Comparison of ENCODE assay signal across 8 cellular contexts in the genomic region with DNA sequence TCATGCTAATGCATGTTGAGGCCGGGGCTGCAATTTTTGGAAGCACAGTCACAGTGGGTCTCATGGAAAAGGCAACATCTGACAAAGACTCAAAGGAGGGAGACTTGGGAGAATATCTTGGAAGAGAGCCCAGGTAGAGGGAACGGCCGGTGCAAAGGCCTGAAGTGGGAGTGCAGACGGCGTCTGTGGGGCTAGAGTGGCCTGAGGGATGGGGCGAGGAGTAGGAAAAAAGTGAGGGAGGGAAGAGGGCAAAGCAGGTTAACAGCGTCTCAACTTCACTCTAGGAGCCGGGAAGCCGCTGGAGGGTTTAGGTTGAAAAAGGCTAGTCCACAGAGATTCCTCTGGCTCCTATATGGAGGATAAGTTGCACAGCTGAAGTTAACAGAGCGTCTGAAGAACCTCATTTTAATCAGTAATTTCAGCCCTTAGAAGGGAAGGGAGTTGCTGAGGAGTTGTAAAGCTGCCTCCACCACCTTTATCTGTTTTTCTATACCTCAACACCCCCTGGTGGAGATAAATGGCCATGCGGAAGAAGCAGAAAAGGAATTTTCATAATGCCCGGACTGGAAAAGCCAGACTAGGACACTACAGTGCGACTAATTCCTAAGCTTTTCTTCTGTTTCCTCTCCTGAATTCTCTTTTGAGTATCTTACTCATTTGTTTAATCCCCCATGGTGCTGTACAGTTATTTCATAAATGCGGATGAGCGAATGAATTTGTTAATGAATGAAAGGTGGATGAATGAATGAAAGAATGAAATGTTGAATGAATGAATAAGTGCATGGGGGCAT.
DNase-seq lines count a peak whose midpoint lies in the region; ATAC-seq and TF ChIP-seq lines count a peak whose summit lies in the region.

No MANE protein-coding gene starts in this region.

- no peaks in the 10 kb centered on the region for H3K27me3 ChIP-seq in ascending aorta
- no peaks in the 10 kb centered on the region for H3K27me3 ChIP-seq in right cardiac atrium (ENCODE audit: control insufficient read depth, insufficient read depth)

- DNase-seq in D341Med (ENCODE audit: low spot score) (peak; percentile 77), LHCN-M2 (ENCODE audit: low read depth) (peak; percentile 69), RKO (ENCODE audit: low spot score) (peak; percentile 82), ascending aorta (ENCODE audit: low spot score in 2 of 2) (no peak), right cardiac atrium (no peak), retinal pigment epithelial cell (ENCODE audit: low read depth) (peak; percentile 56)

- no peak overlapping the region for H3K27ac ChIP-seq in ascending aorta
- H3K27ac ChIP-seq in right cardiac atrium (ENCODE audit: low read length) = no peak overlapping the region

- H3K4me3 ChIP-seq in ascending aorta (no peak overlapping the region), right cardiac atrium (ENCODE audit: low read length) (no peak overlapping the region), retinal pigment epithelial cell (ENCODE audit: low read length) (no peak overlapping the region)

- peak; percentile 57 to 76 (median 62) for TF ChIP-seq CTCF in ascending aorta (IDR thresholded peaks at IDR 0.05)
- peak; percentile 86 for TF ChIP-seq CTCF in retinal pigment epithelial cell (conservative IDR thresholded peaks at IDR 0.05; ENCODE audit: low read depth, low read length)

- H3K4me1 ChIP-seq in ascending aorta = no peaks in the 10 kb centered on the region
- no peaks in the 10 kb centered on the region for H3K4me1 ChIP-seq in right cardiac atrium (ENCODE audit: control insufficient read depth, insufficient read depth, low read length)

- ATAC-seq in GM19452 (IDR thresholded peaks at IDR 0.05; ENCODE audit: unreplicated experiment) (peak; percentile 69), right cardiac atrium (peak; percentile 33 to 66), HG02840 (IDR thresholded peaks at IDR 0.05; ENCODE audit: low FRiP score, unreplicated experiment) (no peak)

- no peaks in the 10 kb centered on the region for H3K36me3 ChIP-seq in ascending aorta

- no peaks in the 10 kb centered on the region for H3K9me3 ChIP-seq in ascending aorta
- no peaks in the 10 kb centered on the region for H3K9me3 ChIP-seq in right cardiac atrium (ENCODE audit: control insufficient read depth, low read length)

- WGBS in right cardiac atrium = 24% methylated on average over 15 of the region's 15 CpGs

- intact Hi-C loops in ascending aorta (cut with DNase I) = loop anchor here (1.0 to 10.0 kb wide), 3 partner anchors 78 to 804 kb away; a partner anchor contains a TSS
- intact Hi-C loops in right cardiac atrium (cut with DNase I) = loop anchor here (5.0 to 10.0 kb wide), 3 partner anchors 801 to 806 kb away; no protein-coding TSS in a partner anchor

Comparison
In these comparisons a context has a peak if more than half of its experiments do, and no peak if none do; other contexts are left out.
1. DNase-seq: peak in D341Med (single experiment), LHCN-M2 (single experiment), RKO (single experiment) and retinal pigment epithelial cell (single experiment); none in ascending aorta (0 of 2) and right cardiac atrium (0 of 3).